ENCODE assay signal across 8 cellular contexts in genomic region chr12:25488956-25489870, GRCh38.
DNase-seq lines count a peak whose midpoint lies in the region; ATAC-seq and TF ChIP-seq lines count a peak whose summit lies in the region.
"Not testable (repeated sequence)": the region's sequence is repeated elsewhere in the genome, so short reads cannot be mapped to it uniquely, and the experiment has no call there.

No MANE protein-coding gene starts in this region.

- H2BK12ac ChIP-seq in neuronal stem cell (ENCODE audit: low read length): not testable (repeated sequence)

- H3K36me3 Mint-ChIP-seq in WTC11: not testable (repeated sequence)

- H3K36me3 ChIP-seq in iPS-18a (ENCODE audit: control insufficient read depth, low read depth, low read length); neuronal stem cell (replicated peaks in 1 of 2; ENCODE audit: control insufficient read depth in 2 of 2, insufficient read depth in 2 of 2, low read length in 2 of 2): not testable (repeated sequence)

- H3K27me3 Mint-ChIP-seq in WTC11 (ENCODE audit: low read depth): peaks cover 48% of the 10 kb centered on the region

- H3K4me3 Mint-ChIP-seq in WTC11: peak overlapping the region; percentile 77

- not testable (repeated sequence) for H3K14ac ChIP-seq in neuronal stem cell (ENCODE audit: low read length)

- peak overlapping the region; percentile 76; the same call in 1 of the 2 replicates for H3K27ac Mint-ChIP-seq in WTC11

- H4K8ac ChIP-seq in neuronal stem cell (ENCODE audit: low read depth, low read length): not testable (repeated sequence)

- H3K27ac ChIP-seq in epithelial cell of prostate: peak overlapping the region; percentile 85
- H3K27ac ChIP-seq in iPS-18a (ENCODE audit: low read length); neuronal stem cell (replicated peaks; ENCODE audit: low read length): not testable (repeated sequence)

- POLR2A ChIA-PET in WTC11 (lab: Charles Lee): not testable (repeated sequence)

- TF ChIP-seq CTCF in WTC11 (IDR thresholded peaks at IDR 0.05): not testable (repeated sequence)

- H3K79me1 ChIP-seq in neuronal stem cell (ENCODE audit: low read depth, low read length): not testable (repeated sequence)

- not testable (repeated sequence) for H2AK5ac ChIP-seq in neuronal stem cell (ENCODE audit: low read depth, low read length)

- peaks cover 41% of the 10 kb centered on the region for H3K27me3 ChIP-seq in iPS-18a (ENCODE audit: control insufficient read depth, insufficient read depth, low read length)
- not testable (repeated sequence) for H3K27me3 ChIP-seq in neuronal stem cell (ENCODE audit: control insufficient read depth in 3 of 3, insufficient read depth in 3 of 3, low read depth in 1 of 3, low read length in 3 of 3)

- peaks cover 22% of the 10 kb centered on the region for H3K4me1 Mint-ChIP-seq in WTC11

- CTCF ChIA-PET in WTC11 (lab: Charles Lee): not testable (repeated sequence)

- H3K23ac ChIP-seq in neuronal stem cell (ENCODE audit: low read depth, low read length, poor library complexity): not testable (repeated sequence)

- peak overlapping the region; percentile 45 for H3K9ac ChIP-seq in iPS-18a (ENCODE audit: low read length)
- not testable (repeated sequence) for H3K9ac ChIP-seq in neuronal stem cell (ENCODE audit: low read depth, low read length, poor library complexity)

- not testable (repeated sequence) for H2BK5ac ChIP-seq in neuronal stem cell (ENCODE audit: low read length)

- H2BK120ac ChIP-seq in neuronal stem cell (ENCODE audit: low read depth, low read length): not testable (repeated sequence)

- not testable (repeated sequence) for H3K18ac ChIP-seq in neuronal stem cell (ENCODE audit: low read length)

- not testable (repeated sequence) for H4K91ac ChIP-seq in neuronal stem cell (ENCODE audit: low read depth, low read length, poor library complexity)

- not testable (repeated sequence) for H3K4ac ChIP-seq in neuronal stem cell (ENCODE audit: low read length)

- H2BK15ac ChIP-seq in neuronal stem cell (ENCODE audit: low read length): not testable (repeated sequence)

- H3K4me1 ChIP-seq in iPS-18a (ENCODE audit: control insufficient read depth, low read depth, low read length); neuronal stem cell (ENCODE audit: control insufficient read depth in 2 of 2, insufficient read depth in 1 of 2, low read depth in 1 of 2, low read length in 2 of 2): not testable (repeated sequence)

- H2AFZ ChIP-seq in neuronal stem cell (ENCODE audit: low read length): peak overlapping the region; percentile 72

- not testable (repeated sequence) for H3K9me3 Mint-ChIP-seq in WTC11

- ATAC-seq in WTC11: not testable (repeated sequence)

- DNase-seq in DMS114 treated with DMSO at 0.1 percent for 48 hours (lab: John Stamatoyannopoulos, UW; ENCODE audit: unreplicated experiment) (peak; percentile 46), HT-29 (ENCODE audit: low spot score) (peak; percentile 30), NCI-H187 (lab: John Stamatoyannopoulos, UW) (peak; percentile 10 to 13), NCI-H748 treated with DMSO at 0.1 percent for 48 hours (lab: John Stamatoyannopoulos, UW) (peak; percentile 37), WTC11 (ENCODE audit: low spot score) (peak; percentile 71)
- DNase-seq in epithelial cell of prostate (ENCODE audit: low read depth, low spot score); neuronal stem cell (ENCODE audit: low spot score): not testable (repeated sequence)

- not testable (repeated sequence) for H3K9me3 ChIP-seq in iPS-18a (ENCODE audit: control insufficient read depth, low read depth, low read length); neuronal stem cell (replicated peaks in 1 of 2; ENCODE audit: control insufficient read depth in 2 of 2, insufficient read depth in 1 of 2, low read depth in 1 of 2, low read length in 2 of 2)

- 100% methylated on average over 1 of the region's 33 CpGs; no CpG with 5 or more reads in 1 of the 2 donors for WGBS in neuronal stem cell (ENCODE audit: extremely low coverage in 2 of 2, insufficient read length in 2 of 2, insufficient replicate concordance in 1 of 2), 2 donors

- H3K4me3 ChIP-seq in iPS-18a (ENCODE audit: low read length): peak overlapping the region; percentile 49
- H3K4me3 ChIP-seq in neuronal stem cell (ENCODE audit: low read length in 2 of 2): not testable (repeated sequence)

- H3K4me2 ChIP-seq in neuronal stem cell (ENCODE audit: insufficient read depth, low read length, poor library complexity, severe bottlenecking): not testable (repeated sequence)
